18 cellular contexts compared by ENCODE assay signal in the genomic region with DNA sequence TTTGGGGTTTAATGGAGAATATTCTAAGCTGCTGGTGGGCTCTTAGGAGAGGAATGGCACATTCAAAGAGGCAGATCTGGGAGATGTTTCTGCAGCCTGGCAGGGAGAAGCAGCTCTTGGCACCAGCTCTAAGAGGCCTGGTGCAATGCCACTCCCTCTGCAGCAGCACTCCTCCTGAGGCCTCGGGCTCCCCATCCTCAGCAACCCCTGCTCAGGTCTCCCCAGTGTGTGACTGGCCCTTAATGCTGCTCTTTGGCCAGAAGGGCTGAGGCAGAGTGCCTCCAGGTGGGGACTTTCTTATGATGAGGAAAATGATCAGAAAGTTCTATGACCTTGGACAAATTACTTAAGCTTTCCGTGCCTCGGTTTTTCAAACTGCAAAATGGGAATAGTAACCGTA. TPM values are rescaled to one million over a fixed set of nuclear protein-coding genes. Genes with fewer than 3 reads are reported as not detected.
DNase-seq lines count a peak whose midpoint lies in the region; ATAC-seq and TF ChIP-seq lines count a peak whose summit lies in the region.
"Had no signal": no experiment of that assay in that cellular context is flagged by ENCODE, and none has a peak within 500 bp of the region (broad histone marks: within the 10 kb centered on the region; RNA-seq: fewer than 3 reads in every experiment).

No MANE protein-coding gene starts in this region.

- no peaks in the 10 kb centered on the region for H3K36me3 Mint-ChIP-seq in activated T-helper 2 cell treated with anti-CD3 and anti-CD28 coated beads, Interferon-gamma antibody, Interleukin-2, Interleukin-4, amounts not matched to agents 10 μg/mL and 5 μg/mL and 100 μg/mL, durations not matched to agents 14 hours and 24 hours and 36 hours (ENCODE audit: low read depth)
- H3K36me3 Mint-ChIP-seq in nephron (ENCODE audit: low read depth): no peaks in the 10 kb centered on the region

- intact Hi-C loops in activated T-helper 2 cell treated with anti-CD3 and anti-CD28 coated beads, Interferon-gamma antibody, Interleukin-2, Interleukin-4, amounts not matched to agents 10 μg/mL and 5 μg/mL and 100 μg/mL, durations not matched to agents 14 hours and 24 hours and 36 hours (cut with micrococcal nuclease): no loop called here

- in situ Hi-C loops in G401 (cut with HindIII; ENCODE audit: low sequenced_read_pairs): no loop called here

- H3K4me3 Mint-ChIP-seq in activated T-helper 2 cell treated with anti-CD3 and anti-CD28 coated beads, Interferon-gamma antibody, Interleukin-2, Interleukin-4, amounts not matched to agents 10 μg/mL and 5 μg/mL and 100 μg/mL, durations not matched to agents 14 hours and 24 hours and 36 hours (ENCODE audit: low read depth): no peak overlapping the region
- H3K4me3 Mint-ChIP-seq in nephron: peak overlapping the region; percentile 86 to 89 (median 86)

- H3K27ac ChIP-seq in coronary artery: peak overlapping the region; percentile 19 to 74
- H3K27ac ChIP-seq: C4-2B had no signal

- H3K27ac Mint-ChIP-seq in activated T-helper 2 cell treated with anti-CD3 and anti-CD28 coated beads, Interferon-gamma antibody, Interleukin-2, Interleukin-4, amounts not matched to agents 10 μg/mL and 5 μg/mL and 100 μg/mL, durations not matched to agents 14 hours and 24 hours and 36 hours: no peak overlapping the region
- peak overlapping the region in 2 of 3 experiments; percentile 24 to 76 for H3K27ac Mint-ChIP-seq in nephron

- peak; percentile 39 for DNase-seq in G401 (ENCODE audit: low spot score)
- DNase-seq in activated T-helper 2 cell treated with anti-CD3 and anti-CD28 coated beads, Interferon-gamma antibody, Interleukin-2, Interleukin-4, amounts not matched to agents 10 μg/mL and 5 μg/mL and 100 μg/mL, durations not matched to agents 14 hours and 24 hours and 36 hours (ENCODE audit: low spot score): peak; percentile 5
- DNase-seq in coronary artery (ENCODE audit: low spot score): no peak
- DNase-seq in stimulated activated CD4-positive, alpha-beta T cell treated with anti-CD3 and anti-CD28 coated beads, Interleukin-2, amount 100 ng/mL, for 24 hours: no peak
- no peak for DNase-seq in NCI-H446 treated with DMSO at 0.1 percent for 48 hours (lab: John Stamatoyannopoulos, UW)
- no peak for DNase-seq in NCI-H226
- DNase-seq: DND-41, GDM1, GOT3, KG1, NCI-H1436 treated with DMSO at 0.1 percent for 48 hours, NCI-H2029 treated with DMSO at 0.1 percent for 48 hours, NCI-H524 treated with DMSO at 0.1 percent for 48 hours, SHP77 had no signal

- peaks cover 6% of the 10 kb centered on the region for H3K4me1 Mint-ChIP-seq in activated T-helper 2 cell treated with anti-CD3 and anti-CD28 coated beads, Interferon-gamma antibody, Interleukin-2, Interleukin-4, amounts not matched to agents 10 μg/mL and 5 μg/mL and 100 μg/mL, durations not matched to agents 14 hours and 24 hours and 36 hours (ENCODE audit: low read depth)
- H3K4me1 Mint-ChIP-seq in nephron: peaks cover 15% of the 10 kb centered on the region

- H3K27me3 Mint-ChIP-seq in activated T-helper 2 cell treated with anti-CD3 and anti-CD28 coated beads, Interferon-gamma antibody, Interleukin-2, Interleukin-4, amounts not matched to agents 10 μg/mL and 5 μg/mL and 100 μg/mL, durations not matched to agents 14 hours and 24 hours and 36 hours (ENCODE audit: low read depth): peaks cover 18% of the 10 kb centered on the region
- peaks cover 5% of the 10 kb centered on the region for H3K27me3 Mint-ChIP-seq in nephron (ENCODE audit: low read depth)

- no peak for TF ChIP-seq CTCF in coronary artery (IDR thresholded peaks at IDR 0.05)
- no peak for TF ChIP-seq CTCF in nephron (IDR thresholded peaks at IDR 0.05; ENCODE audit: unreplicated experiment in 3 of 3)

- no peak overlapping the region for H3K4me3 ChIP-seq in coronary artery
- H3K4me3 ChIP-seq: GM12878 had no signal

- ATAC-seq in GM18517 (IDR thresholded peaks at IDR 0.05; ENCODE audit: unreplicated experiment): no peak
- ATAC-seq: GM12878 had no signal

- no peaks in the 10 kb centered on the region for H3K9me3 Mint-ChIP-seq in activated T-helper 2 cell treated with anti-CD3 and anti-CD28 coated beads, Interferon-gamma antibody, Interleukin-2, Interleukin-4, amounts not matched to agents 10 μg/mL and 5 μg/mL and 100 μg/mL, durations not matched to agents 14 hours and 24 hours and 36 hours
- H3K9me3 Mint-ChIP-seq in nephron: no peaks in the 10 kb centered on the region

RNA-seq across cellular contexts. Expression of gene MAB21L3, which starts 55.5 kb away (rescaled TPM):
- total RNA-seq in G401 (2014; rRNA removed; shearing (Covaris generic)): not detected in 2 replicates
- total RNA-seq in activated T-helper 2 cell treated with anti-CD3 and anti-CD28 coated beads, Interferon-gamma antibody, Interleukin-2, Interleukin-4, amounts not matched to agents 10 μg/mL and 5 μg/mL and 100 μg/mL, durations not matched to agents 14 hours and 24 hours and 36 hours: not detected in 2 replicates

Comparison
In these comparisons a context has a peak if more than half of its experiments do, and no peak if none do; other contexts are left out.
1. DNase-seq: peak in G401 (single experiment) and activated T-helper 2 cell treated with anti-CD3 and anti-CD28 coated beads, Interferon-gamma antibody, Interleukin-2, Interleukin-4, amounts not matched to agents 10 μg/mL and 5 μg/mL and 100 μg/mL, durations not matched to agents 14 hours and 24 hours and 36 hours (single experiment); none in coronary artery (single experiment), stimulated activated CD4-positive, alpha-beta T cell treated with anti-CD3 and anti-CD28 coated beads, Interleukin-2, amount 100 ng/mL, for 24 hours (0 of 2), NCI-H446 treated with DMSO at 0.1 percent for 48 hours (single experiment) and NCI-H226 (single experiment).